In genomic region chr9:94339657-94340056, GRCh38 we compare ENCODE assay signal across 6 cellular contexts. TPM values are rescaled to one million over a fixed set of nuclear protein-coding genes. Genes with fewer than 3 reads are reported as not detected.
"Had no signal": no experiment of that assay in that cellular context is flagged by ENCODE, and none has a peak within 500 bp of the region (broad histone marks: within the 10 kb centered on the region; RNA-seq: fewer than 3 reads in every experiment).

No MANE protein-coding gene starts in this region.

RNA-seq across cellular contexts. Expression of gene NUTM2F, which starts 11.2 kb away (rescaled TPM):
- total RNA-seq: M059J, PC-3, Peyer's patch, Right ventricle myocardium superior, SJSA1 had no signal
- polyA plus RNA-seq: SK-N-SH had no signal
